Comparison of ENCODE assay signal across 1 cellular context in genomic region chr2:219207254-219207883, GRCh38.
TF ChIP-seq lines count a peak whose summit lies in the region.

No MANE protein-coding gene starts in this region.

TF ChIP-seq in GM23338, 12 proteins besides CTCF, POLR2A, EP300 and RAD21 (continued from another document):
- TF ChIP-seq, protein P1, sequence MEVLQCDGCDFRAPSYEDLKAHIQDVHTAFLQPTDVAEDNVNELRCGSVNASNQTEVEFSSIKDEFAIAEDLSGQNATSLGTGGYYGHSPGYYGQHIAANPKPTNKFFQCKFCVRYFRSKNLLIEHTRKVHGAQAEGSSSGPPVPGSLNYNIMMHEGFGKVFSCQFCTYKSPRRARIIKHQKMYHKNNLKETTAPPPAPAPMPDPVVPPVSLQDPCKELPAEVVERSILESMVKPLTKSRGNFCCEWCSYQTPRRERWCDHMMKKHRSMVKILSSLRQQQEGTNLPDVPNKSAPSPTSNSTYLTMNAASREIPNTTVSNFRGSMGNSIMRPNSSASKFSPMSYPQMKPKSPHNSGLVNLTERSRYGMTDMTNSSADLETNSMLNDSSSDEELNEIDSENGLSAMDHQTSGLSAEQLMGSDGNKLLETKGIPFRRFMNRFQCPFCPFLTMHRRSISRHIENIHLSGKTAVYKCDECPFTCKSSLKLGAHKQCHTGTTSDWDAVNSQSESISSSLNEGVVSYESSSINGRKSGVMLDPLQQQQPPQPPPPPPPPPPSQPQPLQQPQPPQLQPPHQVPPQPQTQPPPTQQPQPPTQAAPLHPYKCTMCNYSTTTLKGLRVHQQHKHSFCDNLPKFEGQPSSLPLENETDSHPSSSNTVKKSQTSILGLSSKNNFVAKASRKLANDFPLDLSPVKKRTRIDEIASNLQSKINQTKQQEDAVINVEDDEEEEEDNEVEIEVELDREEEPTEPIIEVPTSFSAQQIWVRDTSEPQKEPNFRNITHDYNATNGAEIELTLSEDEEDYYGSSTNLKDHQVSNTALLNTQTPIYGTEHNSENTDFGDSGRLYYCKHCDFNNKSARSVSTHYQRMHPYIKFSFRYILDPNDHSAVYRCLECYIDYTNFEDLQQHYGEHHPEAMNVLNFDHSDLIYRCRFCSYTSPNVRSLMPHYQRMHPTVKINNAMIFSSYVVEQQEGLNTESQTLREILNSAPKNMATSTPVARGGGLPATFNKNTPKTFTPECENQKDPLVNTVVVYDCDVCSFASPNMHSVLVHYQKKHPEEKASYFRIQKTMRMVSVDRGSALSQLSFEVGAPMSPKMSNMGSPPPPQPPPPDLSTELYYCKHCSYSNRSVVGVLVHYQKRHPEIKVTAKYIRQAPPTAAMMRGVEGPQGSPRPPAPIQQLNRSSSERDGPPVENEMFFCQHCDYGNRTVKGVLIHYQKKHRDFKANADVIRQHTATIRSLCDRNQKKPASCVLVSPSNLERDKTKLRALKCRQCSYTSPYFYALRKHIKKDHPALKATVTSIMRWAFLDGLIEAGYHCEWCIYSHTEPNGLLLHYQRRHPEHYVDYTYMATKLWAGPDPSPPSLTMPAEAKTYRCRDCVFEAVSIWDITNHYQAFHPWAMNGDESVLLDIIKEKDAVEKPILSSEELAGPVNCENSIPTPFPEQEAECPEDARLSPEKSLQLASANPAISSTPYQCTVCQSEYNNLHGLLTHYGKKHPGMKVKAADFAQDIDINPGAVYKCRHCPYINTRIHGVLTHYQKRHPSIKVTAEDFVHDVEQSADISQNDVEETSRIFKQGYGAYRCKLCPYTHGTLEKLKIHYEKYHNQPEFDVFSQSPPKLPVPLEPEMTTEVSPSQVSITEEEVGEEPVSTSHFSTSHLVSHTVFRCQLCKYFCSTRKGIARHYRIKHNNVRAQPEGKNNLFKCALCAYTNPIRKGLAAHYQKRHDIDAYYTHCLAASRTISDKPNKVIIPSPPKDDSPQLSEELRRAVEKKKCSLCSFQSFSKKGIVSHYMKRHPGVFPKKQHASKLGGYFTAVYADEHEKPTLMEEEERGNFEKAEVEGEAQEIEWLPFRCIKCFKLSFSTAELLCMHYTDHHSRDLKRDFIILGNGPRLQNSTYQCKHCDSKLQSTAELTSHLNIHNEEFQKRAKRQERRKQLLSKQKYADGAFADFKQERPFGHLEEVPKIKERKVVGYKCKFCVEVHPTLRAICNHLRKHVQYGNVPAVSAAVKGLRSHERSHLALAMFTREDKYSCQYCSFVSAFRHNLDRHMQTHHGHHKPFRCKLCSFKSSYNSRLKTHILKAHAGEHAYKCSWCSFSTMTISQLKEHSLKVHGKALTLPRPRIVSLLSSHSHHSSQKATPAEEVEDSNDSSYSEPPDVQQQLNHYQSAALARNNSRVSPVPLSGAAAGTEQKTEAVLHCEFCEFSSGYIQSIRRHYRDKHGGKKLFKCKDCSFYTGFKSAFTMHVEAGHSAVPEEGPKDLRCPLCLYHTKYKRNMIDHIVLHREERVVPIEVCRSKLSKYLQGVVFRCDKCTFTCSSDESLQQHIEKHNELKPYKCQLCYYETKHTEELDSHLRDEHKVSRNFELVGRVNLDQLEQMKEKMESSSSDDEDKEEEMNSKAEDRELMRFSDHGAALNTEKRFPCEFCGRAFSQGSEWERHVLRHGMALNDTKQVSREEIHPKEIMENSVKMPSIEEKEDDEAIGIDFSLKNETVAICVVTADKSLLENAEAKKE (CRISPR knock-in tag; IDR thresholded peaks at IDR 0.05), result no peak
- TF ChIP-seq STAT1 (IDR thresholded peaks at IDR 0.05; ENCODE audit: unreplicated experiment) (no peak), EZH2 (IDR thresholded peaks at IDR 0.05; ENCODE audit: low read depth, unreplicated experiment) (no peak), EZH2phosphoT487 (IDR thresholded peaks at IDR 0.05; ENCODE audit: unreplicated experiment) (no peak), REST (IDR thresholded peaks at IDR 0.05; ENCODE audit: unreplicated experiment) (no peak), POLR2AphosphoS5 (IDR thresholded peaks at IDR 0.05; ENCODE audit: low read depth) (no peak)
- TF ChIP-seq, protein P2, sequence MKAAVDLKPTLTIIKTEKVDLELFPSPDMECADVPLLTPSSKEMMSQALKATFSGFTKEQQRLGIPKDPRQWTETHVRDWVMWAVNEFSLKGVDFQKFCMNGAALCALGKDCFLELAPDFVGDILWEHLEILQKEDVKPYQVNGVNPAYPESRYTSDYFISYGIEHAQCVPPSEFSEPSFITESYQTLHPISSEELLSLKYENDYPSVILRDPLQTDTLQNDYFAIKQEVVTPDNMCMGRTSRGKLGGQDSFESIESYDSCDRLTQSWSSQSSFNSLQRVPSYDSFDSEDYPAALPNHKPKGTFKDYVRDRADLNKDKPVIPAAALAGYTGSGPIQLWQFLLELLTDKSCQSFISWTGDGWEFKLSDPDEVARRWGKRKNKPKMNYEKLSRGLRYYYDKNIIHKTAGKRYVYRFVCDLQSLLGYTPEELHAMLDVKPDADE (IDR thresholded peaks at IDR 0.05), result no peak
